ENCODE assay signal across 8 cellular contexts in genomic region chr4:17447675-17448298, GRCh38.
DNase-seq lines count a peak whose midpoint lies in the region; ATAC-seq, FAIRE-seq and TF ChIP-seq lines count a peak whose summit lies in the region.

No MANE protein-coding gene starts in this region.

- TF ChIP-seq EP300 in gastroesophageal sphincter (IDR thresholded peaks at IDR 0.05), result no peak

- H3K36me3 Mint-ChIP-seq in activated T-helper 1 cell treated with anti-CD3 and anti-CD28 coated beads, Interleukin-12 subunit alpha, Interleukin-12 subunit beta, Interleukin-2, Interleukin-4 antibody, amounts not matched to agents 30 ng/mL and 10 ng/mL and 1 ng/mL, durations not matched to agents 14 hours and 24 hours and 36 hours (ENCODE audit: low read depth), result no peaks in the 10 kb centered on the region

- H3K9me3 ChIP-seq in NT2/D1 (ENCODE audit: insufficient read depth, low read length) (peaks cover 22% of the 10 kb centered on the region), gastroesophageal sphincter (peaks cover 0 to 16% (median 0%) of the 10 kb centered on the region in 3 donors), pancreas (no peaks in the 10 kb centered on the region)

- H3K4me1 ChIP-seq in NT2/D1 (ENCODE audit: insufficient read depth, insufficient read length) (no peaks in the 10 kb centered on the region), gastroesophageal sphincter (no peaks in the 10 kb centered on the region), pancreas (no peaks in the 10 kb centered on the region)

- H3K27ac ChIP-seq in gastroesophageal sphincter, result no peak overlapping the region
- no peak overlapping the region for H3K27ac ChIP-seq in pancreas

- H3K4me3 Mint-ChIP-seq in activated T-helper 1 cell treated with anti-CD3 and anti-CD28 coated beads, Interleukin-12 subunit alpha, Interleukin-12 subunit beta, Interleukin-2, Interleukin-4 antibody, amounts not matched to agents 30 ng/mL and 10 ng/mL and 1 ng/mL, durations not matched to agents 14 hours and 24 hours and 36 hours, result no peak overlapping the region

- ATAC-seq in GM21381 (IDR thresholded peaks at IDR 0.05; ENCODE audit: unreplicated experiment) (peak; percentile 95), HG03571 (IDR thresholded peaks at IDR 0.05; ENCODE audit: unreplicated experiment) (peak; percentile 77), gastroesophageal sphincter (peak; percentile 55), pancreas (peak; percentile 69 to 95 (median 94))

- no peak overlapping the region for H3K4me3 ChIP-seq in NT2/D1 (ENCODE audit: insufficient read length, low read depth)
- no peak overlapping the region for H3K4me3 ChIP-seq in gastroesophageal sphincter
- H3K4me3 ChIP-seq in pancreas, result no peak overlapping the region

- H3K27me3 Mint-ChIP-seq in activated T-helper 1 cell treated with anti-CD3 and anti-CD28 coated beads, Interleukin-12 subunit alpha, Interleukin-12 subunit beta, Interleukin-2, Interleukin-4 antibody, amounts not matched to agents 30 ng/mL and 10 ng/mL and 1 ng/mL, durations not matched to agents 14 hours and 24 hours and 36 hours (ENCODE audit: insufficient read depth), result peaks cover 5% of the 10 kb centered on the region

- H3K9ac ChIP-seq in NT2/D1 (ENCODE audit: insufficient read length, low read depth), result no peak overlapping the region

- no peaks in the 10 kb centered on the region for H3K36me3 ChIP-seq in NT2/D1 (ENCODE audit: insufficient read depth, insufficient read length, low read length)
- H3K36me3 ChIP-seq in gastroesophageal sphincter, result no peaks in the 10 kb centered on the region
- no peaks in the 10 kb centered on the region for H3K36me3 ChIP-seq in pancreas

- DNase-seq in G401 (ENCODE audit: low spot score), result peak; percentile 28
- peak; percentile 59 for DNase-seq in NT2/D1 (ENCODE audit: low read depth, low spot score)
- peak; percentile 37 for DNase-seq in activated T-helper 1 cell treated with anti-CD3 and anti-CD28 coated beads, Interleukin-12 subunit alpha, Interleukin-12 subunit beta, Interleukin-2, Interleukin-4 antibody, amounts not matched to agents 30 ng/mL and 10 ng/mL and 1 ng/mL, durations not matched to agents 14 hours and 24 hours and 36 hours (ENCODE audit: low spot score)
- DNase-seq in pancreas, result peak in 3 of 6 donors; percentile 20 to 44 (median 38)
- no peak for DNase-seq in NCI-H446 treated with DMSO at 0.1 percent for 48 hours (lab: John Stamatoyannopoulos, UW)

- no peak overlapping the region for H3K27ac Mint-ChIP-seq in activated T-helper 1 cell treated with anti-CD3 and anti-CD28 coated beads, Interleukin-12 subunit alpha, Interleukin-12 subunit beta, Interleukin-2, Interleukin-4 antibody, amounts not matched to agents 30 ng/mL and 10 ng/mL and 1 ng/mL, durations not matched to agents 14 hours and 24 hours and 36 hours

- FAIRE-seq in pancreas (lab: Jason Lieb, UNC), result peak; percentile 64

- TF ChIP-seq POLR2A in gastroesophageal sphincter (IDR thresholded peaks at IDR 0.05), result no peak

- TF ChIP-seq CTCF in gastroesophageal sphincter (IDR thresholded peaks at IDR 0.05) (peak; percentile 29 to 66 (median 48)), pancreas (IDR thresholded peaks at IDR 0.05) (peak; percentile 16 to 52 (median 38))

- intact Hi-C loops in activated T-helper 1 cell treated with anti-CD3 and anti-CD28 coated beads, Interleukin-12 subunit alpha, Interleukin-12 subunit beta, Interleukin-2, Interleukin-4 antibody, amounts not matched to agents 30 ng/mL and 10 ng/mL and 1 ng/mL, durations not matched to agents 14 hours and 24 hours and 36 hours (cut with micrococcal nuclease), result loop anchor here (1.0 to 10.0 kb wide), 4 partner anchors 100 to 1423 kb away; no protein-coding TSS in a partner anchor
- intact Hi-C loops in pancreas (cut with DNase I), result no loop called here

- no peaks in the 10 kb centered on the region for H3K9me3 Mint-ChIP-seq in activated T-helper 1 cell treated with anti-CD3 and anti-CD28 coated beads, Interleukin-12 subunit alpha, Interleukin-12 subunit beta, Interleukin-2, Interleukin-4 antibody, amounts not matched to agents 30 ng/mL and 10 ng/mL and 1 ng/mL, durations not matched to agents 14 hours and 24 hours and 36 hours

- in situ Hi-C loops in G401 (cut with HindIII; ENCODE audit: low sequenced_read_pairs), result no loop called here

- no peaks in the 10 kb centered on the region for H3K4me1 Mint-ChIP-seq in activated T-helper 1 cell treated with anti-CD3 and anti-CD28 coated beads, Interleukin-12 subunit alpha, Interleukin-12 subunit beta, Interleukin-2, Interleukin-4 antibody, amounts not matched to agents 30 ng/mL and 10 ng/mL and 1 ng/mL, durations not matched to agents 14 hours and 24 hours and 36 hours (ENCODE audit: low read depth)

- no peaks in the 10 kb centered on the region for H3K27me3 ChIP-seq in NT2/D1 (ENCODE audit: insufficient read depth, insufficient read length)
- no peaks in the 10 kb centered on the region for H3K27me3 ChIP-seq in gastroesophageal sphincter
- H3K27me3 ChIP-seq in pancreas, result no peaks in the 10 kb centered on the region
